7 cellular contexts compared by ENCODE assay signal in genomic region chr11:35391922-35392813, GRCh38.
DNase-seq lines count a peak whose midpoint lies in the region; ATAC-seq and TF ChIP-seq lines count a peak whose summit lies in the region.

No MANE protein-coding gene starts in this region.

- peak; percentile 91 for TF ChIP-seq CTCF in GM13976 (IDR thresholded peaks at IDR 0.05; ENCODE audit: borderline replicate concordance, control extremely low read depth, extremely low read depth, insufficient read depth, missing control alignments)

- ATAC-seq in HG03280 (IDR thresholded peaks at IDR 0.05; ENCODE audit: unreplicated experiment) (peak; percentile 61), memory B cell (ENCODE audit: low read depth) (peak; percentile 75)

- H3K4me3 Mint-ChIP-seq in memory B cell: peak overlapping the region; percentile 74

- H3K27me3 Mint-ChIP-seq in memory B cell: no peaks in the 10 kb centered on the region

- H3K36me3 Mint-ChIP-seq in memory B cell: no peaks in the 10 kb centered on the region

- H3K27ac Mint-ChIP-seq in memory B cell: peak overlapping the region; percentile 68

- peak; percentile 70 for DNase-seq in GM13976 (ENCODE audit: low spot score)
- peak; percentile 54 for DNase-seq in NCI-H748 treated with DMSO at 0.1 percent for 48 hours (lab: John Stamatoyannopoulos, UW)
- peak; percentile 97 for DNase-seq in activated CD8-positive, alpha-beta memory T cell treated with anti-CD3 and anti-CD28 coated beads for 24 hours
- DNase-seq in effector CD8-positive, alpha-beta T cell (lab: John Stamatoyannopoulos, UW): peak; percentile 79
- peak; percentile 86 to 91 for DNase-seq in memory B cell (ENCODE audit: low spot score in 2 of 2)
- DNase-seq in stimulated activated CD8-positive, alpha-beta memory T cell treated with anti-CD3 and anti-CD28 coated beads, Interleukin-12 subunit alpha, Interleukin-12 subunit beta, amount 100 ng/mL, for 24 hours (ENCODE audit: extremely low read depth): peak; percentile 65

- no peaks in the 10 kb centered on the region for H3K9me3 Mint-ChIP-seq in memory B cell

- in situ Hi-C loops in GM13976 (cut with MboI; ENCODE audit: low sequenced_read_pairs, unreplicated experiment): loop anchor here (5.0 kb wide), 1 partner anchor 460 kb away; no protein-coding TSS in a partner anchor

- peaks cover 13% of the 10 kb centered on the region for H3K4me1 Mint-ChIP-seq in memory B cell

Comparison
In these comparisons a context has a peak if more than half of its experiments do, and no peak if none do; other contexts are left out.
1. Peak in every context shown above with its lines: DNase-seq and ATAC-seq.